In the genomic region with DNA sequence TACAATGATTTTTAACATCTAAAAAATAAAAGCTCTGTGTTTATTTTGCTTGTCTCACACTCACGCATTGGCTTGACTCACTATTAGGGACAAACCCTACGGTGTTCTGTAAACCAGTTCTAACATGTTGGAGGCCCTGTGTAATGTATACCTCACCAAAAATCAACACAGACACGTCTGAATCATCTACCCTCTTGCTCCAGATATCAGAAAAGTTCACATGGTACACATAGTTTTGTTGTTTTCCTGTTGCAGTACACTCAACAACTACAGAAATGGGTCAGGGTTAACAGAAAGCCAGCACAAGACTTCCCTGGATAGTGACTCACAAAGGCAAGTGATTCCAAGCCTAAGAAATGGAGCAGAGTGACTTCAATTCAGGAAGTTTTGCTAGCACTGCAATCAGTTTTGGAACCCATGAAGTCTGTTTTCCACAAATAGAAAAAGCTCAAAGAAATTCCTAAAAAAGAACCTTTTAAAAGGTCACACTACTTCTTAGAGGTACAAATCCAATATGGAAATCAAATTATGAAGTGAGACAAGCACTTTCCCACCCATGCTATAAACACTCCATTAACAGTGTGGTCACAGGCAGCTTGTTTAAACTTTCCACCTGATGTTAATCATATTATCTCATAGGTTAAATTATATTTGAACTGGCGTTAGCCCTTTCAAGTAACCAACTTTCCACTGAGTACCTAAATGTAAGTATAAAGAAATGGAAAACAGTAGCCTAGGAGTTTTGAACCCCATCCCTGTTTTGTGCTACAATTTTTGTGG, we compare ENCODE assay signal across 10 cellular contexts.
DNase-seq lines count a peak whose midpoint lies in the region; ATAC-seq and TF ChIP-seq lines count a peak whose summit lies in the region.
"Had no signal": no experiment of that assay in that cellular context is flagged by ENCODE, and none has a peak within 500 bp of the region (broad histone marks: within the 10 kb centered on the region; RNA-seq: fewer than 3 reads in every experiment).

No MANE protein-coding gene starts in this region.

- H3K4me2 ChIP-seq in hepatocyte = peak overlapping the region; percentile 20

- no peaks in the 10 kb centered on the region for H3K9me2 ChIP-seq in hepatocyte (replicated peaks; ENCODE audit: insufficient read depth)

- TF ChIP-seq CTCF in HFF-Myc (IDR thresholded peaks at IDR 0.05; ENCODE audit: low read depth, low read length, missing control alignments) (no peak), astrocyte of the spinal cord (IDR thresholded peaks at IDR 0.05; ENCODE audit: low read depth, low read length) (no peak), hepatocyte (IDR thresholded peaks at IDR 0.05; ENCODE audit: poor library complexity) (no peak)

- H3K36me3 ChIP-seq in hepatocyte (replicated peaks; ENCODE audit: insufficient read depth, low read depth) = no peaks in the 10 kb centered on the region
- H3K36me3 ChIP-seq: cardiac muscle cell had no signal

- H3K79me2 ChIP-seq in hepatocyte = no peaks in the 10 kb centered on the region

- in situ Hi-C loops in astrocyte of the spinal cord (cut with HindIII; ENCODE audit: low sequenced_read_pairs) = no loop called here

- peak overlapping the region; percentile 74 for H3K27ac ChIP-seq in hepatocyte
- H3K27ac ChIP-seq: cardiac muscle cell had no signal

- no peaks in the 10 kb centered on the region for H3K27me3 ChIP-seq in hepatocyte
- H3K27me3 ChIP-seq: cardiac muscle cell had no signal

- H3K4me3 ChIP-seq in HFF-Myc (replicated peaks; ENCODE audit: low read depth, low read length) (no peak overlapping the region), astrocyte of the spinal cord (ENCODE audit: low read depth, low read length) (no peak overlapping the region), hepatocyte (no peak overlapping the region)
- H3K4me3 ChIP-seq: cardiac muscle cell had no signal

- peaks cover 9% of the 10 kb centered on the region for H3K4me1 ChIP-seq in hepatocyte (ENCODE audit: insufficient read depth)

- no peak for ATAC-seq in left lobe of liver
- ATAC-seq in HG03097 (IDR thresholded peaks at IDR 0.05; ENCODE audit: low FRiP score, unreplicated experiment) = no peak

- H3K9me3 ChIP-seq in hepatocyte (ENCODE audit: low read depth) = no peaks in the 10 kb centered on the region

- no peaks in the 10 kb centered on the region for H4K20me1 ChIP-seq in hepatocyte (ENCODE audit: insufficient read depth, poor library complexity, severe bottlenecking)

- WGBS in hepatocyte (ENCODE audit: low lambda C conversion rate, missing lambda C conversion rate) = 47% methylated on average over 4 of the region's 4 CpGs

- peak; percentile 42 for DNase-seq in HFF-Myc (ENCODE audit: extremely low read depth, low read depth)
- peak; percentile 86 for DNase-seq in astrocyte of the spinal cord (ENCODE audit: low read depth, low spot score)
- DNase-seq in hepatocyte (ENCODE audit: low spot score) = peak; percentile 66
- peak; percentile 67 for DNase-seq in smooth muscle cell of the brain vasculature (ENCODE audit: low read depth, low spot score)
- DNase-seq in iPS-NIHi7 (ENCODE audit: extremely low spot score) = no peak
- no peak for DNase-seq in AML-193 (lab: John Stamatoyannopoulos, UW)
- DNase-seq in left lobe of liver (ENCODE audit: low spot score) = no peak
- DNase-seq: NCI-H1436 treated with DMSO at 0.1 percent for 48 hours had no signal

- H2AFZ ChIP-seq in hepatocyte = no peak overlapping the region

Comparison
In these comparisons a context has a peak if more than half of its experiments do, and no peak if none do; other contexts are left out.
1. DNase-seq: peak in HFF-Myc (single experiment), astrocyte of the spinal cord (single experiment), hepatocyte (single experiment) and smooth muscle cell of the brain vasculature (single experiment); none in iPS-NIHi7 (single experiment), AML-193 (0 of 2) and left lobe of liver (single experiment).